Comparison of ENCODE assay signal across 1 cellular context in genomic region chr1:192529031-192529755, GRCh38.
TF ChIP-seq lines count a peak whose summit lies in the region.

No MANE protein-coding gene starts in this region.

TF ChIP-seq in IMR-90, 13 proteins besides CTCF, POLR2A, EP300 and RAD21 (continued from another document):
- TF ChIP-seq CHD1 (IDR thresholded peaks at IDR 0.05; ENCODE audit: low read depth, low read length) (no peak), FOS (IDR thresholded peaks at IDR 0.05; ENCODE audit: low read depth, low read length) (no peak), RFX5 (IDR thresholded peaks at IDR 0.05; ENCODE audit: low read depth, low read length) (no peak), MAZ (IDR thresholded peaks at IDR 0.05; ENCODE audit: borderline replicate concordance, low read depth, low read length) (no peak)
- TF ChIP-seq, protein P1, sequence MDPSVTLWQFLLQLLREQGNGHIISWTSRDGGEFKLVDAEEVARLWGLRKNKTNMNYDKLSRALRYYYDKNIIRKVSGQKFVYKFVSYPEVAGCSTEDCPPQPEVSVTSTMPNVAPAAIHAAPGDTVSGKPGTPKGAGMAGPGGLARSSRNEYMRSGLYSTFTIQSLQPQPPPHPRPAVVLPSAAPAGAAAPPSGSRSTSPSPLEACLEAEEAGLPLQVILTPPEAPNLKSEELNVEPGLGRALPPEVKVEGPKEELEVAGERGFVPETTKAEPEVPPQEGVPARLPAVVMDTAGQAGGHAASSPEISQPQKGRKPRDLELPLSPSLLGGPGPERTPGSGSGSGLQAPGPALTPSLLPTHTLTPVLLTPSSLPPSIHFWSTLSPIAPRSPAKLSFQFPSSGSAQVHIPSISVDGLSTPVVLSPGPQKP (IDR thresholded peaks at IDR 0.05; ENCODE audit: borderline replicate concordance, low read depth, low read length) = no peak
